ENCODE assay signal across 13 cellular contexts in the genomic region with DNA sequence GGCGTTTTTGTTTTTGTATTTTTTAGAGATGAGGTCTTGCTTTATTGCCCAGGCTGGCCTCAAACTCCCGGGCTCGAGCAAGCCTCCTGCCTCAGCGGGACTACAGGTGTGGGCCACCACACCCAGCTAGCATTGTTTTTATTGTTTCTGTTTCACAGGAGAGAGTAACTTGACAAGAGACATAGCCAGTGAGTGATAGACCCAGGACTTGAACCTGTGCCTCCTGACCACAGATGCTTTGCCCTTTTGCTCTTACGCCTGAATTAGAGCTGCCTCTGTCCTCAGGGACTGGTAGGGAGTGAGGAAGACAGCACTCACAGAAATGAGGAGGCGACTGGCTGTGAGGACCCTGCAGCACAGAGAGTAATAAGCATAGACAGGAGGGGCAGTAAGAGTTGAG. TPM values are rescaled to one million over a fixed set of nuclear protein-coding genes. Genes with fewer than 3 reads are reported as not detected.
DNase-seq lines count a peak whose midpoint lies in the region; ATAC-seq, FAIRE-seq and TF ChIP-seq lines count a peak whose summit lies in the region.
"Had no signal": no experiment of that assay in that cellular context is flagged by ENCODE, and none has a peak within 500 bp of the region (broad histone marks: within the 10 kb centered on the region; RNA-seq: fewer than 3 reads in every experiment).

No MANE protein-coding gene starts in this region.

- H3K27ac ChIP-seq in CD4-positive, alpha-beta memory T cell (ENCODE audit: low read depth, low read length), result peak overlapping the region; percentile 81
- H3K27ac ChIP-seq in K562 (ENCODE audit: extremely low read depth, low read depth, low read length) (peak overlapping the region; percentile 89), neutrophil (peak overlapping the region; percentile 93)

- peaks cover 0 to 2% (median 0%) of the 10 kb centered on the region in 8 donors for H3K9me3 Mint-ChIP-seq in CD4-positive, alpha-beta memory T cell

- no peak for FAIRE-seq in K562 (lab: Jason Lieb, UNC)

- TF ChIP-seq CTCF in NB4 (IDR thresholded peaks at IDR 0.05; ENCODE audit: low read depth, low read length) (no peak), K562 (IDR thresholded peaks at IDR 0.05 in 2 of 3, conservative IDR thresholded peaks at IDR 0.05 in 1 of 3; ENCODE audit: insufficient read depth in 2 of 3, low read depth in 1 of 3, low read length in 3 of 3) (no peak), neutrophil (IDR thresholded peaks at IDR 0.05) (no peak)

- H3K27me3 Mint-ChIP-seq in CD4-positive, alpha-beta memory T cell, result no peaks in the 10 kb centered on the region

- H3K27me3 ChIP-seq in CD4-positive, alpha-beta memory T cell (ENCODE audit: insufficient read depth, low read length), result no peaks in the 10 kb centered on the region
- H3K27me3 ChIP-seq in K562 (ENCODE audit: control insufficient read depth in 2 of 2, insufficient read depth in 2 of 2, low read length in 2 of 2) (no peaks in the 10 kb centered on the region), neutrophil (no peaks in the 10 kb centered on the region), MG63 (no peaks in the 10 kb centered on the region)

- DNase-seq in CD4-positive, alpha-beta memory T cell, result peak in 2 of 5 donors; percentile 30 to 49
- DNase-seq in NB4 (ENCODE audit: low read depth) (peak; percentile 55), K562 (ENCODE audit: extremely low read depth in 1 of 4, low spot score in 3 of 4) (no peak), MG63 (no peak), NCI-H526 treated with DMSO at 0.1 percent for 48 hours (lab: John Stamatoyannopoulos, UW) (no peak), NCI-H146 (lab: John Stamatoyannopoulos, UW) (no peak)
- DNase-seq: foreskin fibroblast, Kasumi-1 had no signal

- ATAC-seq in K562, result peak; percentile 2; the same call in 1 of the 3 replicates
- ATAC-seq in GM21825 (IDR thresholded peaks at IDR 0.05; ENCODE audit: unreplicated experiment), result no peak
- ATAC-seq: SK-N-SH treated with all-trans-retinoic acid at 6 μM for 48 hours had no signal

- peaks cover 51% of the 10 kb centered on the region for H3K79me2 ChIP-seq in K562 (ENCODE audit: control insufficient read depth, insufficient read depth, low read length)

- POLR2A ChIA-PET in CD4-positive, alpha-beta memory T cell (lab: Charles Lee; ENCODE audit: partially characterized antibody), result interaction anchor here (1.2 to 22.7 kb wide), 13 partner anchors 11 to 1758 kb away, joined by 3 to 1011 read pairs (median 24); a partner anchor contains a TSS
- POLR2A ChIA-PET in K562 (lab: Yijun Ruan, JAX), result interaction anchor here (1.5 kb wide), 1 partner anchor 23 kb away, joined by 5 read pairs; no protein-coding TSS in a partner anchor

- no peak for TF ChIP-seq EP300 in K562 (IDR thresholded peaks at IDR 0.05; ENCODE audit: low read length)

- CTCF ChIA-PET in CD4-positive, alpha-beta memory T cell (lab: Charles Lee; ENCODE audit: partially characterized antibody), result interaction anchor here (7.8 to 34.7 kb wide), 2 partner anchors 11 to 27 kb away, joined by 100 to 1350 read pairs; no protein-coding TSS in a partner anchor
- CTCF ChIA-PET in K562 (lab: Yijun Ruan, JAX; ENCODE audit: low intra/inter-chr PET ratio), result no interaction called here

- H3K4me1 Mint-ChIP-seq in CD4-positive, alpha-beta memory T cell, result peaks cover 42 to 95% (median 59%) of the 10 kb centered on the region in 4 donors

- peak overlapping the region; percentile 92 to 100 (median 97) for H3K4me3 Mint-ChIP-seq in CD4-positive, alpha-beta memory T cell

- in situ Hi-C loops in K562 (cut with MboI), result no loop called here

- H3K4me2 ChIP-seq in K562 (ENCODE audit: insufficient read depth, low read length), result peak overlapping the region; percentile 78

- BruUV-seq in K562 (replicated peaks; lab: Mats Ljungman, UMichigan), result no TSS peak

- peaks cover 13% of the 10 kb centered on the region for H3K36me3 ChIP-seq in CD4-positive, alpha-beta memory T cell (ENCODE audit: insufficient read depth, low read length)
- H3K36me3 ChIP-seq in K562 (ENCODE audit: control insufficient read depth, insufficient read depth, low read length), result no peaks in the 10 kb centered on the region; the same call in 2 of the 3 replicates
- no peaks in the 10 kb centered on the region for H3K36me3 ChIP-seq in neutrophil
- H3K36me3 ChIP-seq in MG63, result no peaks in the 10 kb centered on the region

- no peaks in the 10 kb centered on the region for H3K9me3 ChIP-seq in CD4-positive, alpha-beta memory T cell (ENCODE audit: control insufficient read depth in 1 of 2, low read length in 2 of 2)
- H3K9me3 ChIP-seq in K562 (replicated peaks; ENCODE audit: control insufficient read depth, insufficient read depth, low read depth, low read length) (no peaks in the 10 kb centered on the region), neutrophil (no peaks in the 10 kb centered on the region), MG63 (no peaks in the 10 kb centered on the region)

- intact Hi-C loops in CD4-positive, alpha-beta memory T cell (cut with micrococcal nuclease), result loop anchor here (5.0 kb wide), 3 partner anchors 310 to 585 kb away; a partner anchor contains a TSS
- intact Hi-C loops in K562 (cut with micrococcal nuclease), result loop anchor here (5.0 kb wide), 2 partner anchors 85 to 170 kb away; a partner anchor contains a TSS

- 55% methylated on average over 5 of the region's 6 CpGs for WGBS in K562 (ENCODE audit: insufficient coverage, low coverage, missing lambda C conversion rate)

- H4K20me1 ChIP-seq in K562 (replicated peaks; ENCODE audit: control insufficient read depth, insufficient read depth, low read length), result no peaks in the 10 kb centered on the region

- TF ChIP-seq POLR2A in NB4 (IDR thresholded peaks at IDR 0.05; ENCODE audit: extremely low read depth, insufficient read length) (no peak), K562 (conservative IDR thresholded peaks at IDR 0.05) (no peak)

- peak overlapping the region; percentile 78; the same call in 1 of the 2 replicates for H2AFZ ChIP-seq in K562 (ENCODE audit: low read depth, low read length)

- TF ChIP-seq RAD21 in K562 (CRISPR knock-in tag; conservative IDR thresholded peaks at IDR 0.05 in 1 of 2, IDR thresholded peaks at IDR 0.05 in 1 of 2), result no peak

- peak overlapping the region; percentile 95 to 100 (median 100) for H3K27ac Mint-ChIP-seq in CD4-positive, alpha-beta memory T cell

- H3K9ac ChIP-seq in K562 (ENCODE audit: insufficient read depth in 1 of 2, low read depth in 2 of 2, low read length in 2 of 2), result peak overlapping the region; percentile 62 to 83; a peak in 3 of 4 replicates

- H3K4me1 ChIP-seq in CD4-positive, alpha-beta memory T cell (ENCODE audit: insufficient read depth, low read length), result peaks cover 69% of the 10 kb centered on the region
- peaks cover 25 to 72% of the 10 kb centered on the region in 2 experiments for H3K4me1 ChIP-seq in K562 (replicated peaks in 1 of 2; ENCODE audit: control insufficient read depth in 2 of 2, insufficient read depth in 2 of 2, low read length in 2 of 2)
- H3K4me1 ChIP-seq in neutrophil (ENCODE audit: control insufficient read depth in 1 of 2, insufficient read depth in 1 of 2, low read depth in 1 of 2, low read length in 1 of 2), result peaks cover 53 to 57% of the 10 kb centered on the region in 2 experiments

- peaks cover 41 to 59% of the 10 kb centered on the region in 2 donors for H3K36me3 Mint-ChIP-seq in CD4-positive, alpha-beta memory T cell

- H3K4me3 ChIP-seq in CD4-positive, alpha-beta memory T cell (ENCODE audit: low read length in 2 of 2), result peak overlapping the region; percentile 73 to 100
- H3K4me3 ChIP-seq in NB4 (ENCODE audit: low read depth, low read length), result peak overlapping the region; percentile 72
- no peak overlapping the region for H3K4me3 ChIP-seq in K562
- peak overlapping the region in 1 of 2 experiments; percentile 51 for H3K4me3 ChIP-seq in neutrophil (ENCODE audit: low read depth in 1 of 2, low read length in 1 of 2)
- no peak overlapping the region for H3K4me3 ChIP-seq in MG63
- H3K4me3 ChIP-seq: lung, smooth muscle cell had no signal

- H3K9me1 ChIP-seq in K562 (ENCODE audit: control insufficient read depth, insufficient read depth, low read length), result no peaks in the 10 kb centered on the region

TF ChIP-seq in K562, 482 proteins besides CTCF, POLR2A, EP300 and RAD21 (continues in another document):
- TF ChIP-seq ZNF212 (CRISPR knock-in tag; IDR thresholded peaks at IDR 0.05), result no peak
- TF ChIP-seq TBP (optimal IDR thresholded peaks at IDR 0.05; ENCODE audit: low read depth, low read length), result peak; percentile 15
- no peak for TF ChIP-seq PCBP1 (IDR thresholded peaks at IDR 0.05; ENCODE audit: low read depth, low read length, poor library complexity, severe bottlenecking)

RNA-seq across cellular contexts. Expression of a gene that starts 2.3 kb away (rescaled TPM):
- total RNA-seq in CD4-positive, alpha-beta memory T cell, result 1,000 to 10,000 TPM; 1,287 to 1,352 TPM
- 100 to 1,000 TPM in 1 of 2 donors, 10 to 100 TPM in 1; 81.8 to 147 TPM for polyA plus RNA-seq in CD4-positive, alpha-beta memory T cell
- 128 and 200 TPM in 2 replicates for total RNA-seq in K562 (2011; cell fraction: chromatin; rRNA removed; ENCODE audit: low replicate concordance)
- total RNA-seq in K562 (2011; cell fraction: nucleolus; rRNA removed), result 79.5 and 87.4 TPM in 2 replicates
- 91.0 and 118 TPM in 2 replicates for total RNA-seq in K562 (2011; cell fraction: nucleoplasm; rRNA removed)
- total RNA-seq in K562 (2014; rRNA removed) (23.9 and 26.3 TPM in 2 replicates), K562 (2014; rRNA removed; fragmentation: Illumina TruSeq; extraction: Trizol) (15.6 and 17.6 TPM in 2 replicates), K562 (2015; rRNA removed; fragmentation: Illumina TruSeq; extraction: Trizol) (18.2 and 18.6 TPM in 2 replicates), K562 (2021) (39.3 and 43.4 TPM in 2 replicates)
- polyA plus RNA-seq in K562 (2011; rRNA removed) (29.4 and 30.4 TPM in 2 replicates), K562 (2014; fragmentation: Illumina TruSeq; extraction: Trizol) (35.0 and 36.1 TPM in 2 replicates), K562 (2014; fragmentation: Nextera tagmentation; extraction: Ambion mirVana) (1 to 10 TPM; 2.9 to 4.0 TPM), K562 (2014; rRNA removed) (28.9 and 30.8 TPM in 2 replicates)
- 24.7 and 27.8 TPM in 2 replicates for polyA plus RNA-seq in K562 (2011; cell fraction: cytosol; rRNA removed)
- 87.8 and 114 TPM in 2 replicates for polyA plus RNA-seq in K562 (2011; cell fraction: nucleus; rRNA removed)
- polyA plus RNA-seq in K562 (2012), result 33.0 and 36.9 TPM in 2 replicates
- 23.0 and 23.4 TPM in 2 replicates for polyA minus RNA-seq in K562 (2011; rRNA and poly(A)+ RNA removed)
- 16.3 and 18.9 TPM in 2 replicates for polyA minus RNA-seq in K562 (2011; cell fraction: cytosol; rRNA and poly(A)+ RNA removed)
- polyA minus RNA-seq in K562 (2011; cell fraction: nucleus; rRNA and poly(A)+ RNA removed), result 28.1 and 31.0 TPM in 2 replicates
- 17.3 and 17.9 TPM in 2 replicates for total RNA-seq in MG63 (2014; rRNA removed; shearing (Covaris generic); ENCODE audit: low replicate concordance)

Comparison
In these comparisons a context has a peak if more than half of its experiments do, and no peak if none do; other contexts are left out.
1. H3K4me3 ChIP-seq: peak in CD4-positive, alpha-beta memory T cell (2 of 2) and NB4 (single experiment); none in K562 (single experiment) and MG63 (single experiment).
2. RNA of a gene that starts 2.3 kb away (total RNA-seq): 1,287 to 1,352 TPM in CD4-positive, alpha-beta memory T cell; 15.6 to 200 TPM in K562 and 17.3 to 17.9 TPM in MG63; every median in the first group is over 4 times any median in the second.
3. Peak in every context shown above with its lines, with median percentiles within 50 percentile points of each other: H3K27ac ChIP-seq.